Comparison of ENCODE assay signal across 8 cellular contexts in the genomic region with DNA sequence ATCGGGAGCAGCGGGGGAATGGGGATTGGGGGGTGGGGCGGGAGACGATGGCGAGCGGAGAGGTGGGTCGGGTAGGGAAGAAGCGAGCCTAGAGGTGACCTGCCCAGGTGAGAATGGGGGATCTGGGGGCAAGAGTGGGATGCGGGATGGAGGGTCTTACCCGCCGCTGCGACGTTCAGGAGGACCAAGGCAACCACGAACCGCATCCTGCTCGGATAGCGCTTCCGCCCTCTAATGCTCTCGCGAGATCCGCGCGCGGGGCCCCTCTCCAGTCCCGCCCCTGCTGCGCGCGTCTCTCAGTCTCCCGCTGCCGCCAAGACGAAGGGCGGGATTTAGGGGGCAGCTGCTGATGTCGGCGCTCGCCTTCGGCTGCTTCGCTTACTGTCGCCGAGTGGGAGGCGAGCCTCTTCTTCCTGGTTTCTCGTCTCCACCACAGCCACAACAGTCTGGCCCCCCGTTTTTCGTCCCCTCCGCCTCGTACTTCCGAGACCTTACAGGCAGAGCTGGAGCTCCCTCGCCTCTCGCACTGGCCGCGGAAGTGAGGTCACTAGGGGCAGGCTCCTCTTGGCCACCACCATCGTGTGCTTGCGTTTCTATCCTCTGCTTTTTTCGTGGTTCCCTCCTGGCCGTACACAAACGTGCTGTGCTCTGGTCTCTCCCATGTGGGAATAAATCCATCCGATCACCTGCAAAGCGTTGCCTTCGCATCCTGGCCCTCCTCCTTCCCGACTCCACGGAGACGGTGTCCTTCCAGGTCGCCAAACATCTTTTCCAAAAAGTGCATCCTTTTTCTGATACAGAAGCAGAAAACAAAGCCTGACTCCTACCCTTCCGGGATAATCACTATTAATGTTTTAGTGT. TPM values are rescaled to one million over a fixed set of nuclear protein-coding genes. Genes with fewer than 3 reads are reported as not detected.
DNase-seq lines count a peak whose midpoint lies in the region; ATAC-seq, FAIRE-seq and TF ChIP-seq lines count a peak whose summit lies in the region.

A gene (minus strand): TSS at position 233 of the 861 bp plus-strand sequence. CDS start 27 bp downstream, at position 206.

- peak; percentile 82 for FAIRE-seq in GM19239 (lab: Jason Lieb, UNC)

- H3K27ac Mint-ChIP-seq in activated CD4-positive, alpha-beta T cell treated with anti-CD3 and anti-CD28 coated beads for 36 hours, result peak within 1 kb of the TSS; percentile 99
- peak within 1 kb of the TSS; percentile 99 for H3K27ac Mint-ChIP-seq in chondrocyte (ENCODE audit: unreplicated experiment)

- CTCF ChIA-PET in activated CD4-positive, alpha-beta T cell treated with anti-CD3 and anti-CD28 coated beads for 36 hours (lab: Charles Lee), result interaction anchor here (1.2 to 1.9 kb wide), 3 partner anchors 10 to 224 kb away, joined by 4 to 8 read pairs (median 5); a partner anchor contains a TSS

- peak within 1 kb of the TSS; percentile 86 for H3K4me3 Mint-ChIP-seq in activated CD4-positive, alpha-beta T cell treated with anti-CD3 and anti-CD28 coated beads for 36 hours
- peak within 1 kb of the TSS; percentile 90 for H3K4me3 Mint-ChIP-seq in chondrocyte (ENCODE audit: unreplicated experiment)

- H3K4me3 ChIP-seq in BE2C (ENCODE audit: low read depth, low read length), result peak within 1 kb of the TSS; percentile 81

- H3K27me3 Mint-ChIP-seq in activated CD4-positive, alpha-beta T cell treated with anti-CD3 and anti-CD28 coated beads for 36 hours, result no peaks in the 10 kb centered on the region
- H3K27me3 Mint-ChIP-seq in chondrocyte (ENCODE audit: low read depth), result no peaks in the 10 kb centered on the region

- DNase-seq in BE2C (peak; percentile 89), GM19239 (ENCODE audit: insufficient read length, low spot score) (peak; percentile 89), NCI-H524 (lab: John Stamatoyannopoulos, UW) (peak; percentile 72 to 85), chondrocyte (ENCODE audit: low spot score) (no peak), kidney glomerular epithelial cell (lab: John Stamatoyannopoulos, UW) (peak; percentile 83)
- peak; percentile 98 for DNase-seq in activated CD4-positive, alpha-beta T cell treated with anti-CD3 and anti-CD28 coated beads for 36 hours
- peak; percentile 86 to 92 for DNase-seq in stimulated activated CD4-positive, alpha-beta T cell treated with anti-CD3 and anti-CD28 coated beads, Interleukin-15, amount 100 ng/mL, for 48 hours (ENCODE audit: low read depth in 2 of 2)

- TF ChIP-seq CTCF in BE2C (IDR thresholded peaks at IDR 0.05; ENCODE audit: low read depth, low read length), result no peak
- peak; percentile 30 for TF ChIP-seq CTCF in chondrocyte (IDR thresholded peaks at IDR 0.05)

- ATAC-seq in HG03442 (IDR thresholded peaks at IDR 0.05; ENCODE audit: unreplicated experiment), result peak; percentile 81
- peak; percentile 91 for ATAC-seq in activated CD4-positive, alpha-beta T cell treated with anti-CD3 and anti-CD28 coated beads for 36 hours

- H3K4me1 Mint-ChIP-seq in activated CD4-positive, alpha-beta T cell treated with anti-CD3 and anti-CD28 coated beads for 36 hours, result peaks cover 37% of the 10 kb centered on the region
- H3K4me1 Mint-ChIP-seq in chondrocyte (ENCODE audit: low read depth), result peaks cover 43% of the 10 kb centered on the region

- no peaks in the 10 kb centered on the region for H3K4me1 ChIP-seq in BE2C

- H3K36me3 ChIP-seq in BE2C, result peaks cover 16% of the 10 kb centered on the region

- intact Hi-C loops in activated CD4-positive, alpha-beta T cell treated with anti-CD3 and anti-CD28 coated beads for 36 hours (cut with DNase I, micrococcal nuclease), result loop anchor here (1.0 to 10.0 kb wide), 15 partner anchors 26 to 1114 kb away; a partner anchor contains a TSS

- peaks cover 50% of the 10 kb centered on the region for H3K36me3 Mint-ChIP-seq in activated CD4-positive, alpha-beta T cell treated with anti-CD3 and anti-CD28 coated beads for 36 hours (ENCODE audit: low read depth)
- peaks cover 9% of the 10 kb centered on the region for H3K36me3 Mint-ChIP-seq in chondrocyte (ENCODE audit: low read depth)

- no peaks in the 10 kb centered on the region for H3K9me3 ChIP-seq in BE2C

- POLR2A ChIA-PET in activated CD4-positive, alpha-beta T cell treated with anti-CD3 and anti-CD28 coated beads for 36 hours (lab: Charles Lee), result interaction anchor here (0.6 to 2.4 kb wide), 11 partner anchors 9 to 564 kb away, joined by 3 to 20 read pairs (median 4); a partner anchor contains a TSS

- H3K9me3 Mint-ChIP-seq in activated CD4-positive, alpha-beta T cell treated with anti-CD3 and anti-CD28 coated beads for 36 hours (ENCODE audit: low read depth), result no peaks in the 10 kb centered on the region
- no peaks in the 10 kb centered on the region for H3K9me3 Mint-ChIP-seq in chondrocyte (ENCODE audit: low read depth)

- H3K27me3 ChIP-seq in BE2C, result no peaks in the 10 kb centered on the region

RNA-seq across cellular contexts. Expression of the gene that starts here (rescaled TPM):
- 29.5 TPM for polyA plus RNA-seq in BE2C (2012; ENCODE audit: insufficient read depth, insufficient read length, low read depth)
- 10 to 100 TPM; 84.0 to 90.4 TPM for total RNA-seq in activated CD4-positive, alpha-beta T cell treated with anti-CD3 and anti-CD28 coated beads for 36 hours
- 79.7 to 101 TPM (median 84.8 TPM) in 3 replicates for total RNA-seq in chondrocyte
